In genomic region chr17:59377410-59377809, GRCh38 we compare ENCODE assay signal across 10 cellular contexts. TPM values are rescaled to one million over a fixed set of nuclear protein-coding genes. Genes with fewer than 3 reads are reported as not detected.
DNase-seq lines count a peak whose midpoint lies in the region; ATAC-seq and TF ChIP-seq lines count a peak whose summit lies in the region.
"Had no signal": no experiment of that assay in that cellular context is flagged by ENCODE, and none has a peak within 500 bp of the region (broad histone marks: within the 10 kb centered on the region; RNA-seq: fewer than 3 reads in every experiment).

No MANE protein-coding gene starts in this region.

- ATAC-seq in gastrocnemius medialis (no peak), HG02759 (IDR thresholded peaks at IDR 0.05; ENCODE audit: unreplicated experiment) (no peak)
- ATAC-seq: activated CD8-positive, alpha-beta memory T cell treated with anti-CD3 and anti-CD28 coated beads, Interleukin-2, amount 10 ng/mL, durations not matched to agents 7 days and 5 days had no signal

- TF ChIP-seq CTCF in fibroblast of lung (conservative IDR thresholded peaks at IDR 0.05 in 1 of 2, IDR thresholded peaks at IDR 0.05 in 1 of 2; ENCODE audit: low read depth in 1 of 2, low read length in 2 of 2) (no peak), gastrocnemius medialis (IDR thresholded peaks at IDR 0.05 in 4 of 5, conservative IDR thresholded peaks at IDR 0.05 in 1 of 5) (no peak)

- H3K4me3 ChIP-seq in fibroblast of lung (replicated peaks in 1 of 4; ENCODE audit: control extremely low read depth in 1 of 4, insufficient read depth in 1 of 4, low read depth in 3 of 4, low read length in 4 of 4) (no peak overlapping the region), gastrocnemius medialis (no peak overlapping the region)
- H3K4me3 ChIP-seq: smooth muscle cell had no signal

- TF ChIP-seq POLR2A in gastrocnemius medialis (IDR thresholded peaks at IDR 0.05) = no peak

- H4K20me1 ChIP-seq in fibroblast of lung (ENCODE audit: control insufficient read depth, extremely low read depth, insufficient read depth, low read length) = no peaks in the 10 kb centered on the region

- no peaks in the 10 kb centered on the region for H3K79me2 ChIP-seq in fibroblast of lung (ENCODE audit: control insufficient read depth, insufficient read depth, low read length)

- intact Hi-C loops in gastrocnemius medialis (cut with DNase I; ENCODE audit: low total_unique reads) = no loop called here

- no peak overlapping the region for H3K4me2 ChIP-seq in fibroblast of lung (ENCODE audit: extremely low read depth, insufficient read depth, low read length)
- H3K4me2 ChIP-seq: KMS-11 had no signal

- DNase-seq in HT1080 (ENCODE audit: low read depth) = peak; percentile 65
- peak; percentile 53 for DNase-seq in NCI-H774 (lab: John Stamatoyannopoulos, UW)
- DNase-seq in fibroblast of lung (ENCODE audit: low read depth in 2 of 2) = peak; percentile 21 to 72
- DNase-seq in gastrocnemius medialis = no peak
- DNase-seq in activated CD4-positive, alpha-beta T cell treated with anti-CD3 and anti-CD28 coated beads, Interleukin-2, amount 50 U/mL, for 48 hours = no peak
- DNase-seq in T-helper 9 cell = no peak
- DNase-seq: activated CD8-positive, alpha-beta memory T cell treated with anti-CD3 and anti-CD28 coated beads, Interleukin-2, amount 10 ng/mL, durations not matched to agents 7 days and 5 days had no signal

- no peaks in the 10 kb centered on the region for H3K27me3 ChIP-seq in fibroblast of lung (ENCODE audit: control insufficient read depth, insufficient read depth, low read length)
- no peaks in the 10 kb centered on the region for H3K27me3 ChIP-seq in gastrocnemius medialis

- H3K36me3 ChIP-seq in fibroblast of lung (ENCODE audit: control insufficient read depth, insufficient read depth, low read length) (no peaks in the 10 kb centered on the region), gastrocnemius medialis (no peaks in the 10 kb centered on the region)

- no peak overlapping the region for H3K27ac ChIP-seq in fibroblast of lung (ENCODE audit: insufficient read depth, low read length)
- H3K27ac ChIP-seq in gastrocnemius medialis = peak overlapping the region; percentile 96 to 99 (median 98)
- H3K27ac ChIP-seq: KMS-11 had no signal

- H3K9me3 ChIP-seq in fibroblast of lung (ENCODE audit: control insufficient read depth, insufficient read depth, low read depth, low read length) = no peaks in the 10 kb centered on the region
- H3K9me3 ChIP-seq in gastrocnemius medialis = no peaks in the 10 kb centered on the region

- no peak overlapping the region for H2AFZ ChIP-seq in fibroblast of lung (ENCODE audit: low read length)

- in situ Hi-C loops in gastrocnemius medialis (cut with MboI; ENCODE audit: low sequenced_read_pairs in 4 of 4) = loop anchor here in 1 of 4 donors (10.0 kb wide), 1 partner anchor 47 kb away; no protein-coding TSS in a partner anchor

- H3K4me1 ChIP-seq in fibroblast of lung (ENCODE audit: control insufficient read depth, extremely low read depth, insufficient read depth, low read length) (peaks cover 8% of the 10 kb centered on the region), gastrocnemius medialis (peaks cover 98% of the 10 kb centered on the region in 2 donors)

- no peak overlapping the region for H3K9ac ChIP-seq in fibroblast of lung (ENCODE audit: insufficient read depth, low read length)
- H3K9ac ChIP-seq: KMS-11 had no signal

RNA-seq across cellular contexts. Expression of gene YPEL2, which starts 46.0 kb away (rescaled TPM):
- total RNA-seq in HT1080 (2014; rRNA removed; shearing (Covaris generic)) = 0.60 and 1.1 TPM in 2 replicates
- polyA plus RNA-seq in HT1080 (2015; cell fraction: cytosol; rRNA removed) = 2.0 and 2.3 TPM in 2 replicates
- 3.2 and 3.5 TPM in 2 replicates for polyA plus RNA-seq in HT1080 (2015; cell fraction: nucleus; rRNA removed)
- total RNA-seq in fibroblast of lung = 7.8 and 8.0 TPM in 2 replicates
- 2.5 and 4.8 TPM in 2 replicates for polyA plus RNA-seq in fibroblast of lung
- polyA plus RNA-seq in fibroblast of lung (2012) = 1.5 and 3.7 TPM in 2 replicates
- 1.1 and 2.9 TPM in 2 replicates for polyA minus RNA-seq in fibroblast of lung (ENCODE audit: low replicate concordance)
- total RNA-seq in gastrocnemius medialis = 10 to 100 TPM; 18.9 to 27.4 (median 22.2) TPM

Comparison
In these comparisons a context has a peak if more than half of its experiments do, and no peak if none do; other contexts are left out.
1. DNase-seq: peak in HT1080 (single experiment), NCI-H774 (single experiment) and fibroblast of lung (2 of 2); none in gastrocnemius medialis (0 of 2), activated CD4-positive, alpha-beta T cell treated with anti-CD3 and anti-CD28 coated beads, Interleukin-2, amount 50 U/mL, for 48 hours (0 of 2) and T-helper 9 cell (single experiment).